8 cellular contexts compared by ENCODE assay signal in the genomic region with DNA sequence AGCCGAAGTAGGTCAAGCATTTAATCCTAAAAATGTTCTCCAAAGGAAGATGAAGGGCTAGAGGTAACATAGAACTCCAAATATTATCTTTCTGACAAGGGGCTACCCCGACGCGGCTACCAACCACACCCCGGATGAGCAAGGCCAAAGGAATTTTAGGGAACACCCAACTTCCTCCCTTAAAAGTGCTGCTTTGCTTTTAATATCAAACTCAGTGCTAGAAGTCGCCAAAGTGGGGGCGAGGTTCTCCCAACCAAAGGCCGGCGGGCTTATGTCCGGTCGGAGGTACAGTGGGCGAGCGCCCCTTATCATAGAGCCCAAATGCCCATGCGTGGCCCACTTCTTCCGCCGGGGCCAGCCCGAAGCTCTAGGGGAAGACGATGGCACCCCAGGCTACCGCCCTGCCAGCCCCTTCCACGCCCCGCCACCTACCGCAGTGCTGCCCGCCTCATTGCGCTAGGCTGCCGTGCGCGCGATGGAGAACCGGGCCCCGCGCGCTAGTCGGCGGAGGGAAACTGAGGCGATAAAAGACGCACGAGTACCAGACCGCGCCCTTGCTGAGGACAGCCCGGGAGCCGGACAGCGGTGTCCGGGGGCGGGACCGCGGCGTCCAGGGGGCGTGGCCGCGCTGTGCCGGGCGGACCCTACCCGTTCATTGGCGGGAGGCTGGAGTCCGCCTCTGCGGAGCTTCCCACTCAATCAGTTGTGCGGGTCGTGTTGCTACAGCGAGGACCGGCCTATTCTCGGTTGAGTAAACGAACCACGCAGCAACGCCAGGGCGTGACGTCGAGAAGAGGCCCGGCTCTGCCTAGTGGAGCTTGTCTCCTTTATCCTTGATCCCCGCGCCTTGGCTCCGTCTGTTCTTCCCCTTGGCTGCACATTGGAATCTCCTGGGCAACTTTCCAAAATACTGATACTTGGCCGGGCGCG. TPM values are rescaled to one million over a fixed set of nuclear protein-coding genes. Genes with fewer than 3 reads are reported as not detected.
A peak's percentile ranks its signal among the peaks of the same experiment; 100 is the strongest.
DNase-seq lines count a peak whose midpoint lies in the region; ATAC-seq and TF ChIP-seq lines count a peak whose summit lies in the region.

A gene with protein sequence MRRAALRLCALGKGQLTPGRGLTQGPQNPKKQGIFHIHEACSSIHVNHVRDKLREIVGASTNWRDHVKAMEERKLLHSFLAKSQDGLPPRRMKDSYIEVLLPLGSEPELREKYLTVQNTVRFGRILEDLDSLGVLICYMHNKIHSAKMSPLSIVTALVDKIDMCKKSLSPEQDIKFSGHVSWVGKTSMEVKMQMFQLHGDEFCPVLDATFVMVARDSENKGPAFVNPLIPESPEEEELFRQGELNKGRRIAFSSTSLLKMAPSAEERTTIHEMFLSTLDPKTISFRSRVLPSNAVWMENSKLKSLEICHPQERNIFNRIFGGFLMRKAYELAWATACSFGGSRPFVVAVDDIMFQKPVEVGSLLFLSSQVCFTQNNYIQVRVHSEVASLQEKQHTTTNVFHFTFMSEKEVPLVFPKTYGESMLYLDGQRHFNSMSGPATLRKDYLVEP (minus strand): TSS at position 584 of the 930 bp plus-strand sequence. CDS start 132 bp downstream, at position 452.

- H3K9me3 ChIP-seq in DOHH2 (ENCODE audit: control insufficient read depth, insufficient read depth, low read length) = no peaks in the 10 kb centered on the region
- no peaks in the 10 kb centered on the region for H3K9me3 ChIP-seq in SK-N-MC (ENCODE audit: low read depth, low read length)

- H3K27me3 Mint-ChIP-seq in activated naive CD4-positive, alpha-beta T cell treated with anti-CD3 and anti-CD28 coated beads, Interleukin-2, amount 10 ng/mL, durations not matched to agents 7 days and 5 days = no peaks in the 10 kb centered on the region

- peak within 1 kb of the TSS; percentile 90 for H3K27ac Mint-ChIP-seq in activated naive CD4-positive, alpha-beta T cell treated with anti-CD3 and anti-CD28 coated beads, Interleukin-2, amount 10 ng/mL, durations not matched to agents 7 days and 5 days

- peak; percentile 94 for DNase-seq in KBM-7
- peak; percentile 44 for DNase-seq in SK-N-MC (ENCODE audit: low read depth, low spot score)
- peak; percentile 82 for DNase-seq in activated naive CD4-positive, alpha-beta T cell treated with anti-CD3 and anti-CD28 coated beads, Interleukin-2, amount 10 ng/mL, durations not matched to agents 7 days and 5 days
- DNase-seq in globus pallidus (ENCODE audit: low spot score) = peak; percentile 61
- DNase-seq in nucleus accumbens (lab: John Stamatoyannopoulos, UW) = peak; percentile 2 to 83 (median 48)

- peak within 1 kb of the TSS; percentile 84 for H3K4me3 Mint-ChIP-seq in activated naive CD4-positive, alpha-beta T cell treated with anti-CD3 and anti-CD28 coated beads, Interleukin-2, amount 10 ng/mL, durations not matched to agents 7 days and 5 days

- no peaks in the 10 kb centered on the region for H4K20me1 ChIP-seq in DOHH2 (ENCODE audit: control insufficient read depth, insufficient read depth, low read depth, low read length)

- no peaks in the 10 kb centered on the region for H3K9me2 ChIP-seq in DOHH2 (replicated peaks; ENCODE audit: control insufficient read depth, low read length)

- H3K79me2 ChIP-seq in DOHH2 (ENCODE audit: control insufficient read depth, low read length) = peaks cover 52% of the 10 kb centered on the region

- peaks cover 18% of the 10 kb centered on the region for H3K4me1 ChIP-seq in DOHH2 (ENCODE audit: control insufficient read depth, low read length)

- peak within 1 kb of the TSS; percentile 51 for H3K9ac ChIP-seq in SK-N-MC (ENCODE audit: insufficient read length)

- no peaks in the 10 kb centered on the region for H3K9me3 Mint-ChIP-seq in activated naive CD4-positive, alpha-beta T cell treated with anti-CD3 and anti-CD28 coated beads, Interleukin-2, amount 10 ng/mL, durations not matched to agents 7 days and 5 days

- H3K36me3 ChIP-seq in DOHH2 (ENCODE audit: control insufficient read depth, low read length) (no peaks in the 10 kb centered on the region), SK-N-MC (ENCODE audit: insufficient read depth, low read length) (no peaks in the 10 kb centered on the region)

- TF ChIP-seq CTCF in DOHH2 (IDR thresholded peaks at IDR 0.05; ENCODE audit: low read depth, low read length, poor library complexity, severe bottlenecking) = no peak

- H3K4me2 ChIP-seq in DOHH2 (ENCODE audit: low read length) = peak within 1 kb of the TSS; percentile 56

- peaks cover 34% of the 10 kb centered on the region for H3K4me1 Mint-ChIP-seq in activated naive CD4-positive, alpha-beta T cell treated with anti-CD3 and anti-CD28 coated beads, Interleukin-2, amount 10 ng/mL, durations not matched to agents 7 days and 5 days

- peak; percentile 95 for ATAC-seq in GM21717 (IDR thresholded peaks at IDR 0.05; ENCODE audit: unreplicated experiment)

- H3K36me3 Mint-ChIP-seq in activated naive CD4-positive, alpha-beta T cell treated with anti-CD3 and anti-CD28 coated beads, Interleukin-2, amount 10 ng/mL, durations not matched to agents 7 days and 5 days = peaks cover 3% of the 10 kb centered on the region

- CTCF ChIA-PET in activated naive CD4-positive, alpha-beta T cell treated with anti-CD3 and anti-CD28 coated beads, Interleukin-2, amount 10 ng/mL, durations not matched to agents 7 days and 5 days (lab: Charles Lee) = interaction anchor here (1.0 kb wide), 1 partner anchor 159 kb away, joined by 6 read pairs; no protein-coding TSS in a partner anchor

- no peaks in the 10 kb centered on the region for H3K27me3 ChIP-seq in DOHH2 (ENCODE audit: control insufficient read depth, low read length)

- in situ Hi-C loops in KBM-7 (cut with MboI; ENCODE audit: low pct_unique_long_range_greater_than_20kb, low sequenced_read_pairs) = no loop called here

- H3F3A ChIP-seq in DOHH2 (ENCODE audit: control insufficient read depth, insufficient read depth) = peaks cover 9% of the 10 kb centered on the region

- H3K27ac ChIP-seq in DOHH2 (ENCODE audit: low read depth, low read length) (peak within 1 kb of the TSS; percentile 25), SK-N-MC (peak within 1 kb of the TSS; percentile 37; the same call in 1 of the 2 replicates), temporal lobe (ENCODE audit: low read depth, low read length) (no peak within 1 kb of the TSS)

- H3K4me3 ChIP-seq in DOHH2 (ENCODE audit: low read length) = peak within 1 kb of the TSS; percentile 80
- H3K4me3 ChIP-seq in SK-N-MC = peak within 1 kb of the TSS; percentile 76

RNA-seq across cellular contexts. Expression of the gene that starts here (rescaled TPM):
- total RNA-seq in temporal lobe = 22.4 TPM

Comparison
In these comparisons a context has a peak if more than half of its experiments do, and no peak if none do; other contexts are left out.
1. DNase-seq: peak in every context shown above with its lines; median percentile 94 in KBM-7; 82 in activated naive CD4-positive, alpha-beta T cell treated with anti-CD3 and anti-CD28 coated beads, Interleukin-2, amount 10 ng/mL, durations not matched to agents 7 days and 5 days; 61 in globus pallidus; 48 in nucleus accumbens; 44 in SK-N-MC.